Comparison of ENCODE assay signal across 7 cellular contexts in genomic region chr2:144317071-144317738, GRCh38.
"Had no signal": no experiment of that assay in that cellular context is flagged by ENCODE, and none has a peak within 500 bp of the region (broad histone marks: within the 10 kb centered on the region; RNA-seq: fewer than 3 reads in every experiment).

No MANE protein-coding gene starts in this region.

- ATAC-seq: GM23338, K562 had no signal

- DNase-seq: H9, HCEC 1CT, HFFc6, IMR-90, KG1 had no signal

- H3K4me3 ChIP-seq: GM23338, K562 had no signal

- H3K4me1 Mint-ChIP-seq: GM23338, H9 had no signal

- H3K4me3 Mint-ChIP-seq: GM23338, H9, HFFc6 had no signal

- H3K27ac Mint-ChIP-seq: GM23338, H9, HFFc6 had no signal
